1 cellular context compared by ENCODE assay signal in genomic region chr17:17800504-17801021, GRCh38.
TF ChIP-seq lines count a peak whose summit lies in the region.

No MANE protein-coding gene starts in this region.

TF ChIP-seq in H1, 55 proteins besides CTCF, POLR2A, EP300 and RAD21:
- TF ChIP-seq SP1 (IDR thresholded peaks at IDR 0.05; ENCODE audit: low read depth, low read length), result no peak
- TF ChIP-seq NANOG (IDR thresholded peaks at IDR 0.05; ENCODE audit: insufficient read depth, low read depth, low read length, poor library complexity, severe bottlenecking), result no peak
- TF ChIP-seq JUN (IDR thresholded peaks at IDR 0.05; ENCODE audit: low read depth, low read length), result no peak
- TF ChIP-seq CREB1 (IDR thresholded peaks at IDR 0.05), result no peak
- no peak for TF ChIP-seq PHF8 (conservative IDR thresholded peaks at IDR 0.05; ENCODE audit: low read depth, low read length)
- no peak for TF ChIP-seq BACH1 (IDR thresholded peaks at IDR 0.05; ENCODE audit: low read length)
- no peak for TF ChIP-seq HDAC2 (IDR thresholded peaks at IDR 0.05; ENCODE audit: borderline replicate concordance in 1 of 2, low read depth in 2 of 2, low read length in 2 of 2)
- no peak for TF ChIP-seq FOSL1 (IDR thresholded peaks at IDR 0.05; ENCODE audit: insufficient read depth, low read depth, low read length)
- TF ChIP-seq CBX5 (IDR thresholded peaks at IDR 0.05; ENCODE audit: low read depth, low read length), result no peak
- no peak for TF ChIP-seq RBBP5 (IDR thresholded peaks at IDR 0.05; ENCODE audit: borderline replicate concordance, low read depth, low read length)
- TF ChIP-seq CHD1 (IDR thresholded peaks at IDR 0.05; ENCODE audit: low read depth, low read length), result no peak
- TF ChIP-seq ZNF274 (IDR thresholded peaks at IDR 0.05; ENCODE audit: borderline replicate concordance, extremely low read depth, low read length), result no peak
- TF ChIP-seq RXRA (IDR thresholded peaks at IDR 0.05; ENCODE audit: insufficient read depth, low read depth, low read length), result no peak
- TF ChIP-seq SUZ12 (IDR thresholded peaks at IDR 0.05; ENCODE audit: low read length), result no peak
- TF ChIP-seq NRF1 (IDR thresholded peaks at IDR 0.05; ENCODE audit: low read depth, low read length), result no peak
